ENCODE assay signal across 11 cellular contexts in genomic region chr9:125066839-125067619, GRCh38.
A peak's percentile ranks its signal among the peaks of the same experiment; 100 is the strongest.
DNase-seq lines count a peak whose midpoint lies in the region; ATAC-seq, FAIRE-seq and TF ChIP-seq lines count a peak whose summit lies in the region.
"Had no signal": no experiment of that assay in that cellular context is flagged by ENCODE, and none has a peak within 500 bp of the region (broad histone marks: within the 10 kb centered on the region; RNA-seq: fewer than 3 reads in every experiment).

No MANE protein-coding gene starts in this region.

- H3K79me2 ChIP-seq in OCI-LY7 (ENCODE audit: insufficient read depth, low read depth, low read length): no peaks in the 10 kb centered on the region

- CTCF ChIA-PET in OCI-LY7 (lab: Charles Lee; ENCODE audit: unreplicated experiment): no interaction called here

- peaks cover 2% of the 10 kb centered on the region for H3K36me3 Mint-ChIP-seq in central memory CD8-positive, alpha-beta T cell (ENCODE audit: insufficient read depth)

- H3K4me3 Mint-ChIP-seq in central memory CD8-positive, alpha-beta T cell: no peak overlapping the region

- peak overlapping the region; percentile 1 for H3K27ac Mint-ChIP-seq in central memory CD8-positive, alpha-beta T cell (ENCODE audit: low read depth)

- no peaks in the 10 kb centered on the region for H3K9me3 Mint-ChIP-seq in central memory CD8-positive, alpha-beta T cell

- no peaks in the 10 kb centered on the region for H3K9me3 ChIP-seq in mucosa of descending colon
- H3K9me3 ChIP-seq in OCI-LY7 (ENCODE audit: low read length): peaks cover 10% of the 10 kb centered on the region; the same call in 1 of the 2 replicates
- H3K9me3 ChIP-seq: body of pancreas, uterus had no signal

- ATAC-seq in central memory CD8-positive, alpha-beta T cell (replicated peaks; ENCODE audit: extremely low read depth, poor library complexity, severe bottlenecking): no peak
- peak; percentile 74 for ATAC-seq in mucosa of descending colon
- ATAC-seq in GM21717 (IDR thresholded peaks at IDR 0.05; ENCODE audit: unreplicated experiment): no peak
- ATAC-seq: body of pancreas had no signal

- H3K36me3 ChIP-seq in mucosa of descending colon (ENCODE audit: low read depth): no peaks in the 10 kb centered on the region
- peaks cover 26% of the 10 kb centered on the region for H3K36me3 ChIP-seq in OCI-LY7 (ENCODE audit: insufficient read depth, low read length)
- H3K36me3 ChIP-seq: uterus had no signal

- no peak for TF ChIP-seq CTCF in mucosa of descending colon (IDR thresholded peaks at IDR 0.05)
- TF ChIP-seq CTCF in OCI-LY7 (conservative IDR thresholded peaks at IDR 0.05; ENCODE audit: low read length): no peak

- no peak for TF ChIP-seq POLR2A in H54 (IDR thresholded peaks at IDR 0.05; ENCODE audit: low read depth, low read length)

- no peak overlapping the region for H2AFZ ChIP-seq in OCI-LY7 (ENCODE audit: low read length)

- intact Hi-C loops in mucosa of descending colon (cut with DNase I, micrococcal nuclease): no loop called here
- intact Hi-C loops in OCI-LY7 (cut with micrococcal nuclease; ENCODE audit: unreplicated experiment): no loop called here

- BruUV-seq in OCI-LY7 (replicated peaks; lab: Mats Ljungman, UMichigan): no TSS peak

- H3K9me2 ChIP-seq in OCI-LY7 (ENCODE audit: insufficient read depth, low read length): no peaks in the 10 kb centered on the region

- H3K4me1 ChIP-seq in mucosa of descending colon (ENCODE audit: low read depth) (no peaks in the 10 kb centered on the region), OCI-LY7 (ENCODE audit: insufficient read depth, low read length, poor library complexity, severe bottlenecking) (peaks cover 5% of the 10 kb centered on the region)
- H3K4me1 ChIP-seq: body of pancreas, uterus had no signal

- H3K4me1 Mint-ChIP-seq in central memory CD8-positive, alpha-beta T cell: peaks cover 13% of the 10 kb centered on the region

- no peak overlapping the region for H3K4me2 ChIP-seq in OCI-LY7 (ENCODE audit: low read length)

- H4K20me1 ChIP-seq in OCI-LY7 (ENCODE audit: insufficient read depth, low read length): no peaks in the 10 kb centered on the region

- peak; percentile 29 for DNase-seq in AG20443 (ENCODE audit: low spot score)
- no peak for DNase-seq in H54 (ENCODE audit: insufficient read length, low spot score)
- DNase-seq in central memory CD8-positive, alpha-beta T cell (ENCODE audit: low spot score in 2 of 2): no peak
- no peak for DNase-seq in mucosa of descending colon
- DNase-seq in NCI-H524 treated with DMSO at 0.1 percent for 48 hours (lab: John Stamatoyannopoulos, UW): no peak
- DNase-seq in D341Med (ENCODE audit: low spot score): no peak
- DNase-seq in OCI-LY7 (ENCODE audit: low spot score): no peak
- DNase-seq: body of pancreas, NCI-H187 treated with DMSO at 0.1 percent for 48 hours, uterus had no signal

- no peaks in the 10 kb centered on the region for H3K27me3 Mint-ChIP-seq in central memory CD8-positive, alpha-beta T cell

- H3K4me3 ChIP-seq in mucosa of descending colon (no peak overlapping the region), OCI-LY7 (ENCODE audit: low read depth, low read length, poor library complexity, severe bottlenecking) (no peak overlapping the region)
- H3K4me3 ChIP-seq: body of pancreas, uterus had no signal

- FAIRE-seq in H54 (lab: Jason Lieb, UNC): peak; percentile 82

- POLR2A ChIA-PET in OCI-LY7 (lab: Charles Lee): no interaction called here

- H3K27ac ChIP-seq in OCI-LY7 (ENCODE audit: low read depth, low read length, poor library complexity, severe bottlenecking): no peak overlapping the region
- H3K27ac ChIP-seq: body of pancreas, uterus had no signal
